15 cellular contexts compared by ENCODE assay signal in the genomic region with DNA sequence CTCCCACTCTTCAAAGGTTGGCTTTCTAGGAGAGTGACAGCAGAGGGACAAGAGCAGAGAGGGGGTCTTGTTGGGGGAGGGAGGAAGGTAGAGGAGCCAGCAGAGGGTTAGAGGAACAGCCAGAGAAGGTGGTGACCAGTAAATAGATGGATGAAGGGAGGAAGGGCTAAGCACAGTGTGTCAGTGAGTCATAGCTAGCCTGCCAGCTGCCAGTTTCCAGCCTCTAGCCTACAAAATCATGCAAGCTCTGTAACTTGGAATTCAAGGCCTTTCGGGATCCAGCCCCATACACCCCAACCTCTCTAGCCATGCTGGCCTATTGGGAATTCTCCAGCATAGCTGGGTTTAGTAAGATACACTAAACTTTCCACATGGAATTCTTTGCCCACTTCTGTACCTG.
A peak's percentile ranks its signal among the peaks of the same experiment; 100 is the strongest.
DNase-seq lines count a peak whose midpoint lies in the region; ATAC-seq and TF ChIP-seq lines count a peak whose summit lies in the region.
"Had no signal": no experiment of that assay in that cellular context is flagged by ENCODE, and none has a peak within 500 bp of the region (broad histone marks: within the 10 kb centered on the region; RNA-seq: fewer than 3 reads in every experiment).

No MANE protein-coding gene starts in this region.

- 75% methylated on average over 1 of the region's 1 CpG for WGBS in mesenchymal stem cell

- H3K4me3 ChIP-seq in AG04450 (ENCODE audit: low read depth, low read length) = no peak overlapping the region
- no peak overlapping the region for H3K4me3 ChIP-seq in mesenchymal stem cell (ENCODE audit: insufficient read depth in 1 of 2, low read depth in 1 of 2, low read length in 2 of 2)
- H3K4me3 ChIP-seq: BLaER1 treated with 17β-estradiol and CSF1 and Interleukin-3, amounts not matched to agents 10 nM and 100 nM; ovary; SJSA1 had no signal

- no peak overlapping the region for H2AFZ ChIP-seq in mesenchymal stem cell (ENCODE audit: low read depth, low read length)

- no peaks in the 10 kb centered on the region for H3K9me3 Mint-ChIP-seq in HFFc6
- no peaks in the 10 kb centered on the region for H3K9me3 Mint-ChIP-seq in chondrocyte (ENCODE audit: low read depth)
- H3K9me3 Mint-ChIP-seq in activated T-cell treated with anti-CD3 and anti-CD28 coated beads, Interleukin-2, amount 50 U/mL, for 4 hours = no peaks in the 10 kb centered on the region
- H3K9me3 Mint-ChIP-seq: activated B cell treated with CpG ODN at 0.5 μM for 24 hours had no signal

- CTCF ChIA-PET in AG04450 (lab: Charles Lee) = interaction anchor here (0.7 to 1.9 kb wide), 3 partner anchors 196 to 362 kb away, joined by 4 to 7 read pairs (median 5); no protein-coding TSS in a partner anchor

- H3K4ac ChIP-seq in mesenchymal stem cell (ENCODE audit: low read depth in 1 of 2, low read length in 2 of 2) = no peak overlapping the region

- H2BK120ac ChIP-seq in mesenchymal stem cell (ENCODE audit: low read depth, low read length) = no peak overlapping the region

- no peak overlapping the region for H3K18ac ChIP-seq in mesenchymal stem cell (ENCODE audit: low read depth in 1 of 2, low read length in 2 of 2)

- H3K4me1 Mint-ChIP-seq in HFFc6 (ENCODE audit: low read depth) (peaks cover 68% of the 10 kb centered on the region), chondrocyte (ENCODE audit: low read depth) (peaks cover 9% of the 10 kb centered on the region)
- H3K4me1 Mint-ChIP-seq in activated T-cell treated with anti-CD3 and anti-CD28 coated beads, Interleukin-2, amount 50 U/mL, for 4 hours (ENCODE audit: low read depth) = no peaks in the 10 kb centered on the region
- H3K4me1 Mint-ChIP-seq: activated B cell treated with CpG ODN at 0.5 μM for 24 hours had no signal

- H4K91ac ChIP-seq in mesenchymal stem cell (ENCODE audit: low read length) = no peak overlapping the region

- H3K27ac Mint-ChIP-seq in HFFc6 (peak overlapping the region; percentile 72), chondrocyte (ENCODE audit: unreplicated experiment) (peak overlapping the region; percentile 73)
- H3K27ac Mint-ChIP-seq: activated B cell treated with CpG ODN at 0.5 μM for 24 hours had no signal

- no peak overlapping the region for H3K23ac ChIP-seq in mesenchymal stem cell (ENCODE audit: low read length in 2 of 2)

- H3K36me3 ChIP-seq in mesenchymal stem cell (ENCODE audit: control insufficient read depth in 1 of 2, insufficient read depth in 2 of 2, low read depth in 1 of 2, low read length in 2 of 2) = peaks cover 37 to 38% of the 10 kb centered on the region in 2 experiments
- H3K36me3 ChIP-seq: BLaER1 treated with 17β-estradiol and CSF1 and Interleukin-3, amounts not matched to agents 10 nM and 100 nM; ovary had no signal

- H3K4me3 Mint-ChIP-seq in HFFc6 (no peak overlapping the region), chondrocyte (ENCODE audit: unreplicated experiment) (no peak overlapping the region)
- H3K4me3 Mint-ChIP-seq in activated T-cell treated with anti-CD3 and anti-CD28 coated beads, Interleukin-2, amount 50 U/mL, for 4 hours = no peak overlapping the region
- H3K4me3 Mint-ChIP-seq: activated B cell treated with CpG ODN at 0.5 μM for 24 hours had no signal

- H3K14ac ChIP-seq in mesenchymal stem cell (ENCODE audit: low read length in 2 of 2) = no peak overlapping the region

- no peak for DNase-seq in AG04450 (ENCODE audit: low read depth, low spot score)
- DNase-seq in HFFc6 = peak; percentile 70
- DNase-seq in chondrocyte (ENCODE audit: low spot score) = no peak
- DNase-seq in mesenchymal stem cell = peak; percentile 66
- no peak for DNase-seq in activated T-cell treated with anti-CD3 and anti-CD28 coated beads, Interleukin-2, amount 50 U/mL, for 4 hours
- no peak for DNase-seq in NCI-H345 treated with DMSO at 0.1 percent for 48 hours (lab: John Stamatoyannopoulos, UW; ENCODE audit: unreplicated experiment)
- DNase-seq: activated B cell treated with CpG ODN at 0.5 μM for 24 hours; amniotic stem cell; effector memory CD4-positive, alpha-beta T cell; NCI-H146; ovary had no signal

- H2BK15ac ChIP-seq in mesenchymal stem cell (ENCODE audit: low read depth, poor library complexity, severe bottlenecking) = no peak overlapping the region

- no peak overlapping the region for H2BK5ac ChIP-seq in mesenchymal stem cell (ENCODE audit: low read depth, low read length, poor library complexity, severe bottlenecking)

- peak overlapping the region; percentile 9 for H3K9ac ChIP-seq in mesenchymal stem cell (ENCODE audit: low read length)
- H3K9ac ChIP-seq: BLaER1 treated with 17β-estradiol and CSF1 and Interleukin-3, amounts not matched to agents 10 nM and 100 nM had no signal

- no peak for TF ChIP-seq CTCF in AG04450 (IDR thresholded peaks at IDR 0.05; ENCODE audit: low read depth, low read length)
- no peak for TF ChIP-seq CTCF in HFFc6 (IDR thresholded peaks at IDR 0.05)
- TF ChIP-seq CTCF in chondrocyte (IDR thresholded peaks at IDR 0.05) = no peak

- H3K27ac ChIP-seq in AG04450 (ENCODE audit: low read depth, low read length) (peak overlapping the region; percentile 4), mesenchymal stem cell (ENCODE audit: low read length, poor library complexity, severe bottlenecking) (peak overlapping the region; percentile 24)
- H3K27ac ChIP-seq: BLaER1 treated with 17β-estradiol and CSF1 and Interleukin-3, amounts not matched to agents 10 nM and 100 nM; ovary; SJSA1 had no signal

- peaks cover 10% of the 10 kb centered on the region for H3K4me1 ChIP-seq in mesenchymal stem cell (ENCODE audit: control insufficient read depth, insufficient read depth, low read depth, low read length)
- H3K4me1 ChIP-seq: BLaER1 treated with 17β-estradiol and CSF1 and Interleukin-3, amounts not matched to agents 10 nM and 100 nM had no signal

- H3K9me3 ChIP-seq in AG04450 (ENCODE audit: control insufficient read depth, insufficient read depth, low read length) (no peaks in the 10 kb centered on the region), mesenchymal stem cell (ENCODE audit: control insufficient read depth, low read length) (no peaks in the 10 kb centered on the region)
- H3K9me3 ChIP-seq: BLaER1 treated with 17β-estradiol and CSF1 and Interleukin-3, amounts not matched to agents 10 nM and 100 nM; ovary; SJSA1 had no signal

- H3K79me1 ChIP-seq in mesenchymal stem cell (replicated peaks; ENCODE audit: low read length, poor library complexity, severe bottlenecking) = peaks cover 8% of the 10 kb centered on the region

- ATAC-seq in activated T-cell treated with anti-CD3 and anti-CD28 coated beads, Interleukin-2, amount 50 U/mL, for 4 hours = no peak
- ATAC-seq in HG03039 (IDR thresholded peaks at IDR 0.05; ENCODE audit: unreplicated experiment) (no peak), GM21737 (IDR thresholded peaks at IDR 0.05; ENCODE audit: unreplicated experiment) (no peak)

- no peak overlapping the region for H3K4me2 ChIP-seq in mesenchymal stem cell (ENCODE audit: low read length, poor library complexity, severe bottlenecking)
- H3K4me2 ChIP-seq: BLaER1 treated with 17β-estradiol and CSF1 and Interleukin-3, amounts not matched to agents 10 nM and 100 nM had no signal

- peak overlapping the region; percentile 24 for H4K8ac ChIP-seq in mesenchymal stem cell (ENCODE audit: low read length)

- H2BK12ac ChIP-seq in mesenchymal stem cell (ENCODE audit: low read length in 2 of 2) = peak overlapping the region in 1 of 2 experiments; percentile 7

- POLR2A ChIA-PET in AG04450 (lab: Yijun Ruan, JAX) = interaction anchor here (0.6 to 0.8 kb wide), 3 partner anchors 11 to 210 kb away, joined by 3 to 7 read pairs (median 6); no protein-coding TSS in a partner anchor

- H3K27me3 ChIP-seq in AG04450 (ENCODE audit: control insufficient read depth, insufficient read depth, low read length) = no peaks in the 10 kb centered on the region
- no peaks in the 10 kb centered on the region for H3K27me3 ChIP-seq in mesenchymal stem cell (ENCODE audit: control insufficient read depth in 1 of 2, insufficient read depth in 1 of 2, low read length in 2 of 2)
- H3K27me3 ChIP-seq: BLaER1 treated with 17β-estradiol and CSF1 and Interleukin-3, amounts not matched to agents 10 nM and 100 nM; ovary; SJSA1 had no signal

- H3K27me3 Mint-ChIP-seq in HFFc6 (ENCODE audit: insufficient read depth) (no peaks in the 10 kb centered on the region; the same call in 1 of the 2 replicates), chondrocyte (ENCODE audit: low read depth) (no peaks in the 10 kb centered on the region)
- no peaks in the 10 kb centered on the region for H3K27me3 Mint-ChIP-seq in activated T-cell treated with anti-CD3 and anti-CD28 coated beads, Interleukin-2, amount 50 U/mL, for 4 hours (ENCODE audit: low read depth)
- H3K27me3 Mint-ChIP-seq: activated B cell treated with CpG ODN at 0.5 μM for 24 hours had no signal

- H3K36me3 Mint-ChIP-seq in HFFc6 (ENCODE audit: low read depth) (peaks cover 26% of the 10 kb centered on the region), chondrocyte (ENCODE audit: low read depth) (peaks cover 26% of the 10 kb centered on the region)
- H3K36me3 Mint-ChIP-seq in activated T-cell treated with anti-CD3 and anti-CD28 coated beads, Interleukin-2, amount 50 U/mL, for 4 hours (ENCODE audit: insufficient read depth) = no peaks in the 10 kb centered on the region

- H2AK5ac ChIP-seq in mesenchymal stem cell (ENCODE audit: low read length, severe bottlenecking) = no peak overlapping the region

Comparison
In these comparisons a context has a peak if more than half of its experiments do, and no peak if none do; other contexts are left out.
1. DNase-seq: peak in HFFc6 (single experiment) and mesenchymal stem cell (single experiment); none in AG04450 (single experiment), chondrocyte (single experiment), activated T-cell treated with anti-CD3 and anti-CD28 coated beads, Interleukin-2, amount 50 U/mL, for 4 hours (single experiment) and NCI-H345 treated with DMSO at 0.1 percent for 48 hours (single experiment).